Comparison of ENCODE assay signal across 11 cellular contexts in genomic region chr17:61401280-61402072, GRCh38. TPM values are rescaled to one million over a fixed set of nuclear protein-coding genes. Genes with fewer than 3 reads are reported as not detected.
DNase-seq lines count a peak whose midpoint lies in the region; ATAC-seq and TF ChIP-seq lines count a peak whose summit lies in the region.
"Had no signal": no experiment of that assay in that cellular context is flagged by ENCODE, and none has a peak within 500 bp of the region (broad histone marks: within the 10 kb centered on the region; RNA-seq: fewer than 3 reads in every experiment).

No MANE protein-coding gene starts in this region.

- H3K4me1 ChIP-seq in right lobe of liver (peaks cover 0 to 33% (median 2%) of the 10 kb centered on the region in 4 donors), stomach (peaks cover 44 to 83% (median 78%) of the 10 kb centered on the region in 4 donors)

- H3K27ac ChIP-seq in right lobe of liver (peak overlapping the region; percentile 24 to 69 (median 36)), stomach (peak overlapping the region; percentile 63 to 85 (median 73))
- H3K27ac ChIP-seq: 22Rv1 had no signal

- H3K36me3 ChIP-seq in right lobe of liver (no peaks in the 10 kb centered on the region), stomach (peaks cover 0 to 6% (median 3%) of the 10 kb centered on the region in 4 donors)

- DNase-seq in DMS53 (lab: John Stamatoyannopoulos, UW) (peak; percentile 8), DMS53 treated with DMSO at 0.1 percent for 48 hours (lab: John Stamatoyannopoulos, UW; ENCODE audit: unreplicated experiment) (no peak), astrocyte of the hippocampus (ENCODE audit: low read depth, low spot score) (peak; percentile 41), right lobe of liver (no peak), stomach (no peak), HCEC 1CT (no peak)
- DNase-seq in activated CD4-positive, CD25-positive, alpha-beta regulatory T cell treated with anti-CD3 and anti-CD28 coated beads, Interleukin-2, amount 50 U/mL, for 72 hours = no peak
- DNase-seq: anterior cingulate cortex had no signal

- TF ChIP-seq POLR2A in right lobe of liver (IDR thresholded peaks at IDR 0.05) (no peak), stomach (IDR thresholded peaks at IDR 0.05) (no peak)

- peak overlapping the region; percentile 35 to 49 (median 41) for H3K4me3 ChIP-seq in right lobe of liver
- peak overlapping the region; percentile 46 to 75 (median 54) for H3K4me3 ChIP-seq in stomach

- no peak for ATAC-seq in right lobe of liver
- ATAC-seq in GM21576 (IDR thresholded peaks at IDR 0.05; ENCODE audit: unreplicated experiment) = no peak

- intact Hi-C loops in right lobe of liver (cut with DNase I) = loop anchor here in 1 of 2 donors (10.0 kb wide), 1 partner anchor 677 kb away; no protein-coding TSS in a partner anchor
- intact Hi-C loops in stomach (cut with DNase I; ENCODE audit: low total_unique reads) = no loop called here

- no peaks in the 10 kb centered on the region for H3K9me3 ChIP-seq in right lobe of liver
- H3K9me3 ChIP-seq in stomach = no peaks in the 10 kb centered on the region

- H3K27me3 ChIP-seq in right lobe of liver = peaks cover 0 to 75% of the 10 kb centered on the region in 2 donors
- peaks cover 46 to 100% (median 95%) of the 10 kb centered on the region in 3 donors for H3K27me3 ChIP-seq in stomach

- TF ChIP-seq EP300 in stomach (IDR thresholded peaks at IDR 0.05) = no peak

- TF ChIP-seq CTCF in right lobe of liver (IDR thresholded peaks at IDR 0.05) = no peak
- no peak for TF ChIP-seq CTCF in stomach (IDR thresholded peaks at IDR 0.05)

- WGBS in right lobe of liver (ENCODE audit: insufficient coverage, low coverage, low lambda C conversion rate, missing lambda C conversion rate) = 24% methylated on average over 13 of the region's 29 CpGs
- whole genome bisulfite sequencing in stomach, 5 donors = 12 to 25% (median 12%) methylated on average over 22 to 29 of the region's 29 CpGs

RNA-seq across cellular contexts. Expression of gene TBX2, which starts 1.8 kb away (rescaled TPM):
- total RNA-seq in right lobe of liver (1 to 10 TPM; 1.9 to 4.4 (median 2.7) TPM), stomach (10 to 100 TPM in 4 of 5 donors, under 1 TPM in 1; 0.58 to 31.6 (median 22.3) TPM)
- polyA plus RNA-seq in stomach = 10 to 100 TPM in 2 of 3 donors, 1 to 10 TPM in 1; 9.4 to 27.0 (median 21.8) TPM
- polyA plus RNA-seq: neural cell had no signal

RNA-seq across cellular contexts. Expression of gene TBX4, which starts 50.7 kb away (rescaled TPM):
- not detected for total RNA-seq in right lobe of liver
- under 1 TPM in 1 of 5 donors, not detected in 4; 0.73 TPM for total RNA-seq in stomach
- under 1 TPM in 1 of 3 donors, not detected in 2; 0.08 TPM for polyA plus RNA-seq in stomach
- polyA plus RNA-seq: neural cell had no signal

Comparison
In these comparisons a context has a peak if more than half of its experiments do, and no peak if none do; other contexts are left out.
1. DNase-seq: peak in DMS53 (single experiment) and astrocyte of the hippocampus (single experiment); none in DMS53 treated with DMSO at 0.1 percent for 48 hours (single experiment), right lobe of liver (0 of 3), stomach (single experiment), HCEC 1CT (single experiment) and activated CD4-positive, CD25-positive, alpha-beta regulatory T cell treated with anti-CD3 and anti-CD28 coated beads, Interleukin-2, amount 50 U/mL, for 72 hours (single experiment).